Comparison of ENCODE assay signal across 29 cellular contexts in genomic region chr14:82084813-82085212, GRCh38.
"Had no signal": no experiment of that assay in that cellular context is flagged by ENCODE, and none has a peak within 500 bp of the region (broad histone marks: within the 10 kb centered on the region; RNA-seq: fewer than 3 reads in every experiment).

No MANE protein-coding gene starts in this region.

- FAIRE-seq: bronchial epithelial cell had no signal

- H3K27me3 ChIP-seq: SJCRH30 had no signal

- ATAC-seq: activated CD8-positive, alpha-beta memory T cell treated with anti-CD3 and anti-CD28 coated beads, Interleukin-2, amount 10 ng/mL, durations not matched to agents 7 days and 5 days; activated naive CD8-positive, alpha-beta T cell treated with anti-CD3 and anti-CD28 coated beads, Interleukin-2, amount 50 U/mL, for 24 hours; Panc1 had no signal

- H3K27ac ChIP-seq: SJCRH30, SK-N-MC, VCaP had no signal

- H3K4me1 ChIP-seq: SJCRH30 had no signal

- DNase-seq: activated B cell treated with CpG ODN at 0.5 μM for 24 hours; activated CD4-positive, alpha-beta memory T cell treated with anti-CD3 and anti-CD28 coated beads, Interleukin-2, amount 10 ng/mL, durations not matched to agents 7 days and 5 days; activated CD4-positive, alpha-beta T cell treated with anti-CD3 and anti-CD28 coated beads for 48 hours; activated CD4-positive, CD25-positive, alpha-beta regulatory T cell treated with anti-CD3 and anti-CD28 coated beads, Interleukin-2, amount 50 U/mL, for 72 hours; activated CD8-positive, alpha-beta memory T cell treated with anti-CD3 and anti-CD28 coated beads for 24 hours; activated CD8-positive, alpha-beta memory T cell treated with anti-CD3 and anti-CD28 coated beads, Interleukin-2, amount 10 ng/mL, durations not matched to agents 7 days and 5 days; activated CD8-positive, alpha-beta memory T cell treated with anti-CD3 and anti-CD28 coated beads, Interleukin-2, amount 50 U/mL, for 48 hours; activated gamma-delta T cell; activated naive CD4-positive, alpha-beta T cell treated with anti-CD3 and anti-CD28 coated beads, Interleukin-2, amount 10 ng/mL, durations not matched to agents 7 days and 5 days; activated naive CD8-positive, alpha-beta T cell treated with anti-CD3 and anti-CD28 coated beads, Interleukin-2, amount 50 U/mL, for 24 hours; anterior cingulate cortex; caudate nucleus; cerebellar nuclear complex; KG1; MM.1S; MV-4-11; NCI-H1092; NCI-H1436 treated with DMSO at 0.1 percent for 48 hours; NCI-H1694 treated with DMSO at 0.1 percent for 48 hours; NCI-H2029; NCI-H345; NCI-H524 treated with DMSO at 0.1 percent for 48 hours; NK-92 treated with Interleukin-12 subunit alpha and Interleukin-12 subunit beta, amount 100 ng/mL, for 24 hours; SHP77 had no signal

- H3K36me3 ChIP-seq: SJCRH30 had no signal

- H3K9me3 ChIP-seq: SJCRH30 had no signal

- H3K4me3 ChIP-seq: SJCRH30, SK-N-MC had no signal
